ENCODE assay signal across 16 cellular contexts in the genomic region with DNA sequence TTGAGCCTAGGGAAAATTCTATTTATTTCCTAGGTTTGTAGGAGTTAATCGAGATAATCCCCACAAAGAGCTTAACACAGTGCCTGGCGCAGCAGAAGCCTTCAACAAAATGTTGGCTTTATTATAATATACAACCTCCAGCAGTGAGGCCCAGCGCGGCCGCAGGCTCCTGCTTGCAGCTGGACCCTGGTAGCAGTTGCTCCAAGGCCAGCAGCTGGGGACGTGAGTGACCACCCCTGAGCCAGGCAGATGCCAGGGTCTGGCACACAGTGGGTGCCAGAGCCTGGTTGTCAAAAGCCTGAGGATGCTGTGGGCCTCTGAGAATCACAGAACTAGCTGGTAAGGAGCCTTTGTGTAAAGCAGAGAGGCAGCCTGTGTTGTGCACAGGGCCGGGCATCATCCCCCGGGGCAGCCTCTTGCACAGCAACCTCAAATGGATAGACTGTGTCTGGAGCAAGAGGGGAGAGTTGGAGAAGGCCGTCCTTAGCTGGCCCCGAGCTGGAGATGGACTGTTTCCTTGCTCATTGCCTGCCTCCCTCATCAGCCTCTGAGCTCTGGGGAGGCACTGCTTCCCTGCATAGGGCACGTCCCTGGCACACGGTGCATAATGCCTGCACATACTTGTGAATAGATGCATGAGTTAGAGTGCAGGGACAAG. TPM values are rescaled to one million over a fixed set of nuclear protein-coding genes. Genes with fewer than 3 reads are reported as not detected.
DNase-seq lines count a peak whose midpoint lies in the region; ATAC-seq and TF ChIP-seq lines count a peak whose summit lies in the region.
"Had no signal": no experiment of that assay in that cellular context is flagged by ENCODE, and none has a peak within 500 bp of the region (broad histone marks: within the 10 kb centered on the region; RNA-seq: fewer than 3 reads in every experiment).

No MANE protein-coding gene starts in this region.

- no peak overlapping the region for H3K14ac ChIP-seq in neuronal stem cell (ENCODE audit: low read length)

- H4K8ac ChIP-seq in neuronal stem cell (ENCODE audit: low read depth, low read length): no peak overlapping the region

- H3K4me1 ChIP-seq in left ventricle myocardium inferior: no peaks in the 10 kb centered on the region
- H3K4me1 ChIP-seq in neuronal stem cell (ENCODE audit: control insufficient read depth in 2 of 2, insufficient read depth in 1 of 2, low read depth in 1 of 2, low read length in 2 of 2): peaks cover 0 to 13% of the 10 kb centered on the region in 2 donors
- H3K4me1 ChIP-seq in Caco-2: no peaks in the 10 kb centered on the region

- POLR2A ChIA-PET in Caco-2 (lab: Charles Lee): no interaction called here

- H3K23ac ChIP-seq in neuronal stem cell (ENCODE audit: low read depth, low read length, poor library complexity): no peak overlapping the region

- BruUV-seq in Caco-2 (replicated peaks; lab: Mats Ljungman, UMichigan): no TSS peak

- H2BK15ac ChIP-seq in neuronal stem cell (ENCODE audit: low read length): no peak overlapping the region

- peak; percentile 62 for DNase-seq in cardiac septum (ENCODE audit: low spot score)
- DNase-seq in left ventricle myocardium inferior: no peak
- peak; percentile 41 for DNase-seq in ecto neural progenitor cell (ENCODE audit: low spot score)
- no peak for DNase-seq in neuronal stem cell (ENCODE audit: low spot score)
- no peak for DNase-seq in Caco-2
- DNase-seq: COR-L47, DMS153, NCI-H1436, NCI-H2081, NCI-H748 treated with DMSO at 0.1 percent for 48 hours had no signal

- H3K36me3 Mint-ChIP-seq in Caco-2 (ENCODE audit: insufficient read depth, unreplicated experiment): no peaks in the 10 kb centered on the region

- no peaks in the 10 kb centered on the region for H3K4me1 Mint-ChIP-seq in Caco-2 (ENCODE audit: low read depth, unreplicated experiment)

- no peak overlapping the region for H2BK120ac ChIP-seq in neuronal stem cell (ENCODE audit: low read depth, low read length)

- ATAC-seq in HG03378 (IDR thresholded peaks at IDR 0.05; ENCODE audit: unreplicated experiment) (no peak), HG03108 (IDR thresholded peaks at IDR 0.05; ENCODE audit: unreplicated experiment) (no peak)
- ATAC-seq: K562 had no signal

- WGBS in neuronal stem cell (ENCODE audit: extremely low coverage in 2 of 2, insufficient read length in 2 of 2, insufficient replicate concordance in 1 of 2), 2 donors: no CpG with 5 or more reads among the region's 12 CpGs

- H3K18ac ChIP-seq in neuronal stem cell (ENCODE audit: low read length): peak overlapping the region; percentile 0

- H3K27ac Mint-ChIP-seq in Caco-2 (ENCODE audit: unreplicated experiment): no peak overlapping the region

- H3K4me3 ChIP-seq in left ventricle myocardium inferior (no peak overlapping the region), neuronal stem cell (ENCODE audit: low read length in 2 of 2) (no peak overlapping the region), Caco-2 (ENCODE audit: low read depth, low read length) (no peak overlapping the region)
- H3K4me3 ChIP-seq: K562 had no signal

- no peak overlapping the region for H2BK5ac ChIP-seq in neuronal stem cell (ENCODE audit: low read length)

- H3K4ac ChIP-seq in neuronal stem cell (ENCODE audit: low read length): no peak overlapping the region

- no peak overlapping the region for H2AFZ ChIP-seq in neuronal stem cell (ENCODE audit: low read length)

- TF ChIP-seq CTCF in left ventricle myocardium inferior (IDR thresholded peaks at IDR 0.05; ENCODE audit: borderline replicate concordance) (no peak), Caco-2 (IDR thresholded peaks at IDR 0.05; ENCODE audit: insufficient read depth in 1 of 2, low read depth in 1 of 2, low read length in 1 of 2, severe bottlenecking in 1 of 2, unreplicated experiment in 1 of 2) (no peak)

- intact Hi-C loops in cardiac septum (cut with DNase I): no loop called here
- intact Hi-C loops in left ventricle myocardium inferior (cut with micrococcal nuclease): no loop called here
- intact Hi-C loops in Caco-2 (cut with micrococcal nuclease; ENCODE audit: unreplicated experiment): no loop called here

- H3K9me3 ChIP-seq in left ventricle myocardium inferior (replicated peaks) (no peaks in the 10 kb centered on the region), neuronal stem cell (replicated peaks in 1 of 2; ENCODE audit: control insufficient read depth in 2 of 2, insufficient read depth in 1 of 2, low read depth in 1 of 2, low read length in 2 of 2) (no peaks in the 10 kb centered on the region), Caco-2 (no peaks in the 10 kb centered on the region)

- CTCF ChIA-PET in Caco-2 (lab: Charles Lee): no interaction called here

- no peaks in the 10 kb centered on the region for H3K27me3 Mint-ChIP-seq in Caco-2 (ENCODE audit: insufficient read depth, unreplicated experiment)

- H3K27ac ChIP-seq in left ventricle myocardium inferior (replicated peaks) (no peak overlapping the region), neuronal stem cell (replicated peaks; ENCODE audit: low read length) (no peak overlapping the region)

- H3K79me1 ChIP-seq in neuronal stem cell (ENCODE audit: low read depth, low read length): no peaks in the 10 kb centered on the region

- H3K9ac ChIP-seq in neuronal stem cell (ENCODE audit: low read depth, low read length, poor library complexity): no peak overlapping the region

- peaks cover 4% of the 10 kb centered on the region for H3K27me3 ChIP-seq in left ventricle myocardium inferior (ENCODE audit: low read depth)
- H3K27me3 ChIP-seq in neuronal stem cell (ENCODE audit: control insufficient read depth in 3 of 3, insufficient read depth in 3 of 3, low read depth in 1 of 3, low read length in 3 of 3): peaks cover 0 to 67% (median 0%) of the 10 kb centered on the region in 3 experiments
- no peaks in the 10 kb centered on the region for H3K27me3 ChIP-seq in Caco-2 (replicated peaks; ENCODE audit: control insufficient read depth, insufficient read depth, low read length)

- no peak overlapping the region for H4K91ac ChIP-seq in neuronal stem cell (ENCODE audit: low read depth, low read length, poor library complexity)

- H3K9me3 Mint-ChIP-seq in Caco-2 (ENCODE audit: unreplicated experiment): no peaks in the 10 kb centered on the region

- H3K4me3 Mint-ChIP-seq in Caco-2 (ENCODE audit: unreplicated experiment): no peak overlapping the region

- no peaks in the 10 kb centered on the region for H3K36me3 ChIP-seq in left ventricle myocardium inferior
- H3K36me3 ChIP-seq in neuronal stem cell (replicated peaks in 1 of 2; ENCODE audit: control insufficient read depth in 2 of 2, insufficient read depth in 2 of 2, low read length in 2 of 2): no peaks in the 10 kb centered on the region
- no peaks in the 10 kb centered on the region for H3K36me3 ChIP-seq in Caco-2 (ENCODE audit: control insufficient read depth, insufficient read depth, low read length)

- no peak overlapping the region for H3K4me2 ChIP-seq in neuronal stem cell (ENCODE audit: insufficient read depth, low read length, poor library complexity, severe bottlenecking)

- no peak overlapping the region for H2AK5ac ChIP-seq in neuronal stem cell (ENCODE audit: low read depth, low read length)

- no peak overlapping the region for H2BK12ac ChIP-seq in neuronal stem cell (ENCODE audit: low read length)

RNA-seq across cellular contexts. Expression of a gene that starts 17.3 kb away (rescaled TPM):
- total RNA-seq in cardiac septum (11.9 TPM), left ventricle myocardium inferior (15.5 TPM), Caco-2 (2022) (5.8 and 8.2 TPM in 2 replicates)
- polyA plus RNA-seq in neuronal stem cell (2013, experiment 1 of 2): not detected
- polyA plus RNA-seq in neuronal stem cell (2013, experiment 2 of 2): not detected
- total RNA-seq: A673, H7, NCI-H460 had no signal

Comparison
In these comparisons a context has a peak if more than half of its experiments do, and no peak if none do; other contexts are left out.
1. DNase-seq: peak in cardiac septum (single experiment) and ecto neural progenitor cell (single experiment); none in left ventricle myocardium inferior (single experiment), neuronal stem cell (single experiment) and Caco-2 (0 of 2).